8 cellular contexts compared by ENCODE assay signal in genomic region chr10:100303724-100304319, GRCh38. TPM values are rescaled to one million over a fixed set of nuclear protein-coding genes. Genes with fewer than 3 reads are reported as not detected.
A peak's percentile ranks its signal among the peaks of the same experiment; 100 is the strongest.
DNase-seq lines count a peak whose midpoint lies in the region; ATAC-seq, FAIRE-seq and TF ChIP-seq lines count a peak whose summit lies in the region.

No MANE protein-coding gene starts in this region.

- 5% methylated on average over 7 of the region's 7 CpGs for WGBS in K562 (ENCODE audit: insufficient coverage, low coverage, missing lambda C conversion rate)

- H3K9me3 Mint-ChIP-seq in T-helper 2 cell treated with Interferon-gamma antibody and Interleukin-4, amounts not matched to agents 5 μg/mL and 100 μg/mL, for 36 hours, result no peaks in the 10 kb centered on the region

- H3K27ac Mint-ChIP-seq in T-helper 2 cell treated with Interferon-gamma antibody and Interleukin-4, amounts not matched to agents 5 μg/mL and 100 μg/mL, for 36 hours, result no peak overlapping the region

- FAIRE-seq in K562 (lab: Jason Lieb, UNC), result peak; percentile 86

- no peak for TF ChIP-seq EP300 in K562 (IDR thresholded peaks at IDR 0.05; ENCODE audit: low read length)

- peak; percentile 25 to 63; a peak in 3 of 4 replicates for TF ChIP-seq RAD21 in K562 (CRISPR knock-in tag; conservative IDR thresholded peaks at IDR 0.05 in 1 of 2, IDR thresholded peaks at IDR 0.05 in 1 of 2)

- H3K27me3 ChIP-seq in K562 (ENCODE audit: control insufficient read depth in 2 of 2, insufficient read depth in 2 of 2, low read length in 2 of 2), result peaks cover 9 to 14% of the 10 kb centered on the region in 2 experiments; a peak in 4 of 5 replicates

- CTCF ChIA-PET in K562 (lab: Yijun Ruan, JAX; ENCODE audit: low intra/inter-chr PET ratio), result interaction anchor here (0.8 to 3.9 kb wide), 4 partner anchors 32 to 215 kb away, joined by 3 to 38 read pairs (median 6); no protein-coding TSS in a partner anchor

- no peak overlapping the region for H3K9ac ChIP-seq in K562 (ENCODE audit: insufficient read depth in 1 of 2, low read depth in 2 of 2, low read length in 2 of 2)

- H3K27me3 Mint-ChIP-seq in T-helper 2 cell treated with Interferon-gamma antibody and Interleukin-4, amounts not matched to agents 5 μg/mL and 100 μg/mL, for 36 hours (ENCODE audit: low read depth), result peaks cover 52% of the 10 kb centered on the region

- no TSS peak for BruUV-seq in K562 (replicated peaks; lab: Mats Ljungman, UMichigan)

- in situ Hi-C loops in K562 (cut with MboI), result no loop called here

- no peaks in the 10 kb centered on the region for H3K36me3 Mint-ChIP-seq in T-helper 2 cell treated with Interferon-gamma antibody and Interleukin-4, amounts not matched to agents 5 μg/mL and 100 μg/mL, for 36 hours (ENCODE audit: low read depth)

- H3K79me2 ChIP-seq in K562 (ENCODE audit: control insufficient read depth, insufficient read depth, low read length), result no peaks in the 10 kb centered on the region

- no peak overlapping the region for H3K4me3 ChIP-seq in K562

- intact Hi-C loops in K562 (cut with micrococcal nuclease), result loop anchor here (1.0 kb wide), 1 partner anchor 129 kb away; no protein-coding TSS in a partner anchor

- H3K36me3 ChIP-seq in K562 (ENCODE audit: control insufficient read depth, insufficient read depth, low read length), result no peaks in the 10 kb centered on the region

- H3K4me2 ChIP-seq in K562 (ENCODE audit: insufficient read depth, low read length), result no peak overlapping the region

- peak; percentile 56 to 70 (median 65); a peak in 5 of 6 replicates for TF ChIP-seq CTCF in K562 (IDR thresholded peaks at IDR 0.05 in 2 of 3, conservative IDR thresholded peaks at IDR 0.05 in 1 of 3; ENCODE audit: insufficient read depth in 2 of 3, low read depth in 1 of 3, low read length in 3 of 3)

- ATAC-seq in K562, result peak; percentile 64; the same call in 2 of the 3 replicates
- no peak for ATAC-seq in GM19455 (IDR thresholded peaks at IDR 0.05; ENCODE audit: unreplicated experiment)

- no peak overlapping the region for H3K4me3 Mint-ChIP-seq in T-helper 2 cell treated with Interferon-gamma antibody and Interleukin-4, amounts not matched to agents 5 μg/mL and 100 μg/mL, for 36 hours

- no peaks in the 10 kb centered on the region; a peak in 1 of 5 replicates for H3K4me1 ChIP-seq in K562 (replicated peaks in 1 of 2; ENCODE audit: control insufficient read depth in 2 of 2, insufficient read depth in 2 of 2, low read length in 2 of 2)

- no peaks in the 10 kb centered on the region for H4K20me1 ChIP-seq in K562 (replicated peaks; ENCODE audit: control insufficient read depth, insufficient read depth, low read length)

- H3K9me1 ChIP-seq in K562 (ENCODE audit: control insufficient read depth, insufficient read depth, low read length), result no peaks in the 10 kb centered on the region

- no peaks in the 10 kb centered on the region for H3K9me3 ChIP-seq in K562 (replicated peaks; ENCODE audit: control insufficient read depth, insufficient read depth, low read depth, low read length)

- no peak overlapping the region for H2AFZ ChIP-seq in K562 (ENCODE audit: low read depth, low read length)

- TF ChIP-seq POLR2A in K562 (conservative IDR thresholded peaks at IDR 0.05), result no peak

- peaks cover 2% of the 10 kb centered on the region for H3K4me1 Mint-ChIP-seq in T-helper 2 cell treated with Interferon-gamma antibody and Interleukin-4, amounts not matched to agents 5 μg/mL and 100 μg/mL, for 36 hours (ENCODE audit: low read depth)

- DNase-seq in DMS79 treated with DMSO at 0.1 percent for 48 hours (lab: John Stamatoyannopoulos, UW) (peak; percentile 11), DMS79 (lab: John Stamatoyannopoulos, UW) (no peak), NCI-H146 treated with DMSO at 0.1 percent for 48 hours (lab: John Stamatoyannopoulos, UW; ENCODE audit: unreplicated experiment) (peak; percentile 19), K562 (ENCODE audit: extremely low read depth in 1 of 4, low spot score in 3 of 4) (peak; percentile 23 to 36 (median 31)), medulla oblongata (ENCODE audit: extremely low spot score) (peak; percentile 54), NCI-H1436 treated with DMSO at 0.1 percent for 48 hours (lab: John Stamatoyannopoulos, UW) (no peak)
- DNase-seq in T-helper 2 cell treated with Interferon-gamma antibody and Interleukin-4, amounts not matched to agents 5 μg/mL and 100 μg/mL, for 36 hours (ENCODE audit: low spot score), result no peak

- POLR2A ChIA-PET in K562 (lab: Yijun Ruan, JAX), result interaction anchor here (0.7 to 0.9 kb wide), 2 partner anchors 12 to 124 kb away, joined by 3 read pairs; no protein-coding TSS in a partner anchor

- H3K27ac ChIP-seq in K562 (ENCODE audit: extremely low read depth, low read depth, low read length), result no peak overlapping the region

RNA-seq across cellular contexts. Expression of gene BLOC1S2, which starts 17.3 kb away (rescaled TPM):
- total RNA-seq in K562 (2011; cell fraction: chromatin; rRNA removed; ENCODE audit: low replicate concordance), result 7.4 and 21.4 TPM in 2 replicates
- total RNA-seq in K562 (2011; cell fraction: nucleolus; rRNA removed), result 3.2 and 5.5 TPM in 2 replicates
- total RNA-seq in K562 (2011; cell fraction: nucleoplasm; rRNA removed), result 6.2 and 9.9 TPM in 2 replicates
- total RNA-seq in K562 (2014; rRNA removed), result 34.7 and 40.1 TPM in 2 replicates
- 38.0 and 43.0 TPM in 2 replicates for total RNA-seq in K562 (2014; rRNA removed; fragmentation: Illumina TruSeq; extraction: Trizol)
- total RNA-seq in K562 (2015; rRNA removed; fragmentation: Illumina TruSeq; extraction: Trizol), result 34.1 and 34.9 TPM in 2 replicates
- 28.7 and 29.5 TPM in 2 replicates for total RNA-seq in K562 (2021)
- 21.8 and 34.8 TPM in 2 replicates for polyA plus RNA-seq in K562 (2011; rRNA removed)
- polyA plus RNA-seq in K562 (2011; cell fraction: cytosol; rRNA removed), result 6.8 and 9.0 TPM in 2 replicates
- 7.8 and 8.8 TPM in 2 replicates for polyA plus RNA-seq in K562 (2011; cell fraction: nucleus; rRNA removed)
- polyA plus RNA-seq in K562 (2012), result 29.9 and 37.0 TPM in 2 replicates
- polyA plus RNA-seq in K562 (2014; fragmentation: Illumina TruSeq; extraction: Trizol), result 30.2 and 31.6 TPM in 2 replicates
- polyA plus RNA-seq in K562 (2014; fragmentation: Nextera tagmentation; extraction: Ambion mirVana), result 10 to 100 TPM; 41.9 to 45.8 TPM
- 40.0 and 41.7 TPM in 2 replicates for polyA plus RNA-seq in K562 (2014; rRNA removed)
- 7.4 and 11.9 TPM in 2 replicates for polyA minus RNA-seq in K562 (2011; rRNA and poly(A)+ RNA removed)
- 4.4 and 7.7 TPM in 2 replicates for polyA minus RNA-seq in K562 (2011; cell fraction: cytosol; rRNA and poly(A)+ RNA removed)
- polyA minus RNA-seq in K562 (2011; cell fraction: nucleus; rRNA and poly(A)+ RNA removed), result 4.3 and 5.2 TPM in 2 replicates

RNA-seq across cellular contexts. Expression of gene PKD2L1, which starts 26.2 kb away (rescaled TPM):
- not detected in 2 replicates for total RNA-seq in K562 (2011; cell fraction: chromatin; rRNA removed; ENCODE audit: low replicate concordance)
- total RNA-seq in K562 (2011; cell fraction: nucleolus; rRNA removed), result not detected in 2 replicates
- total RNA-seq in K562 (2011; cell fraction: nucleoplasm; rRNA removed), result not detected in 2 replicates
- total RNA-seq in K562 (2014; rRNA removed), result not detected in 2 replicates
- total RNA-seq in K562 (2014; rRNA removed; fragmentation: Illumina TruSeq; extraction: Trizol), result not detected in 2 replicates
- not detected in 2 replicates for total RNA-seq in K562 (2015; rRNA removed; fragmentation: Illumina TruSeq; extraction: Trizol)
- not detected in 2 replicates for total RNA-seq in K562 (2021)
- polyA plus RNA-seq in K562 (2011; rRNA removed), result not detected in 2 replicates
- polyA plus RNA-seq in K562 (2011; cell fraction: cytosol; rRNA removed), result not detected in 2 replicates
- 0.04 TPM in 1 of 2 replicates, not detected in the other for polyA plus RNA-seq in K562 (2011; cell fraction: nucleus; rRNA removed)
- 0.30 TPM in 1 of 2 replicates, not detected in the other for polyA plus RNA-seq in K562 (2012)
- polyA plus RNA-seq in K562 (2014; fragmentation: Illumina TruSeq; extraction: Trizol), result not detected in 2 replicates
- polyA plus RNA-seq in K562 (2014; fragmentation: Nextera tagmentation; extraction: Ambion mirVana), result not detected
- polyA plus RNA-seq in K562 (2014; rRNA removed), result not detected in 2 replicates
- not detected in 2 replicates for polyA minus RNA-seq in K562 (2011; rRNA and poly(A)+ RNA removed)
- polyA minus RNA-seq in K562 (2011; cell fraction: cytosol; rRNA and poly(A)+ RNA removed), result not detected in 2 replicates
- not detected in 2 replicates for polyA minus RNA-seq in K562 (2011; cell fraction: nucleus; rRNA and poly(A)+ RNA removed)

RNA-seq across cellular contexts. Expression of gene CWF19L1, which starts 36.4 kb away (rescaled TPM):
- total RNA-seq in K562 (2011; cell fraction: chromatin; rRNA removed; ENCODE audit: low replicate concordance), result 19.4 and 30.6 TPM in 2 replicates
- total RNA-seq in K562 (2011; cell fraction: nucleolus; rRNA removed), result 11.8 and 12.9 TPM in 2 replicates
- 17.5 and 24.7 TPM in 2 replicates for total RNA-seq in K562 (2011; cell fraction: nucleoplasm; rRNA removed)
- total RNA-seq in K562 (2014; rRNA removed) (24.8 and 25.3 TPM in 2 replicates), K562 (2014; rRNA removed; fragmentation: Illumina TruSeq; extraction: Trizol) (36.2 and 38.8 TPM in 2 replicates), K562 (2015; rRNA removed; fragmentation: Illumina TruSeq; extraction: Trizol) (32.3 and 32.6 TPM in 2 replicates), K562 (2021) (30.9 and 33.6 TPM in 2 replicates)
- polyA plus RNA-seq in K562 (2011; rRNA removed) (23.1 and 27.2 TPM in 2 replicates), K562 (2014; fragmentation: Illumina TruSeq; extraction: Trizol) (23.5 and 28.0 TPM in 2 replicates), K562 (2014; fragmentation: Nextera tagmentation; extraction: Ambion mirVana) (10 to 100 TPM; 41.9 to 49.9 TPM), K562 (2014; rRNA removed) (19.5 and 20.0 TPM in 2 replicates)
- polyA plus RNA-seq in K562 (2011; cell fraction: cytosol; rRNA removed), result 9.7 and 12.8 TPM in 2 replicates
- 15.1 and 15.6 TPM in 2 replicates for polyA plus RNA-seq in K562 (2011; cell fraction: nucleus; rRNA removed)
- 13.1 and 18.0 TPM in 2 replicates for polyA plus RNA-seq in K562 (2012)
- polyA minus RNA-seq in K562 (2011; rRNA and poly(A)+ RNA removed), result 39.9 and 41.0 TPM in 2 replicates
- polyA minus RNA-seq in K562 (2011; cell fraction: cytosol; rRNA and poly(A)+ RNA removed), result 12.8 and 21.3 TPM in 2 replicates
- 5.0 and 9.4 TPM in 2 replicates for polyA minus RNA-seq in K562 (2011; cell fraction: nucleus; rRNA and poly(A)+ RNA removed)

RNA-seq across cellular contexts. Expression of gene SCD, which starts 43.2 kb away (rescaled TPM):
- total RNA-seq in K562 (2011; cell fraction: chromatin; rRNA removed; ENCODE audit: low replicate concordance), result 359 and 388 TPM in 2 replicates
- total RNA-seq in K562 (2011; cell fraction: nucleolus; rRNA removed), result 494 and 521 TPM in 2 replicates
- 684 and 892 TPM in 2 replicates for total RNA-seq in K562 (2011; cell fraction: nucleoplasm; rRNA removed)
- total RNA-seq in K562 (2014; rRNA removed), result 114 and 153 TPM in 2 replicates
- total RNA-seq in K562 (2014; rRNA removed; fragmentation: Illumina TruSeq; extraction: Trizol), result 156 and 167 TPM in 2 replicates
- total RNA-seq in K562 (2015; rRNA removed; fragmentation: Illumina TruSeq; extraction: Trizol), result 159 and 165 TPM in 2 replicates
- total RNA-seq in K562 (2021), result 278 and 287 TPM in 2 replicates
- 486 and 648 TPM in 2 replicates for polyA plus RNA-seq in K562 (2011; rRNA removed)
- polyA plus RNA-seq in K562 (2011; cell fraction: cytosol; rRNA removed), result 380 and 627 TPM in 2 replicates
- 141 and 221 TPM in 2 replicates for polyA plus RNA-seq in K562 (2011; cell fraction: nucleus; rRNA removed)
- polyA plus RNA-seq in K562 (2012), result 255 and 256 TPM in 2 replicates
- polyA plus RNA-seq in K562 (2014; fragmentation: Illumina TruSeq; extraction: Trizol), result 279 and 309 TPM in 2 replicates
- polyA plus RNA-seq in K562 (2014; fragmentation: Nextera tagmentation; extraction: Ambion mirVana), result 100 to 1,000 TPM; 188 to 258 TPM
- 166 and 184 TPM in 2 replicates for polyA plus RNA-seq in K562 (2014; rRNA removed)
- polyA minus RNA-seq in K562 (2011; rRNA and poly(A)+ RNA removed), result 582 and 700 TPM in 2 replicates
- polyA minus RNA-seq in K562 (2011; cell fraction: cytosol; rRNA and poly(A)+ RNA removed), result 320 and 376 TPM in 2 replicates
- 39.0 and 97.6 TPM in 2 replicates for polyA minus RNA-seq in K562 (2011; cell fraction: nucleus; rRNA and poly(A)+ RNA removed)

Comparison
In these comparisons a context has a peak if more than half of its experiments do, and no peak if none do; other contexts are left out.
1. DNase-seq: peak in DMS79 treated with DMSO at 0.1 percent for 48 hours (single experiment), NCI-H146 treated with DMSO at 0.1 percent for 48 hours (single experiment), K562 (4 of 4) and medulla oblongata (single experiment); none in DMS79 (single experiment), T-helper 2 cell treated with Interferon-gamma antibody and Interleukin-4, amounts not matched to agents 5 μg/mL and 100 μg/mL, for 36 hours (single experiment) and NCI-H1436 treated with DMSO at 0.1 percent for 48 hours (single experiment).